In genomic region chr10:24723788-24724380, GRCh38 we compare ENCODE assay signal across 1 cellular context.
TF ChIP-seq lines count a peak whose summit lies in the region.

Gene ARHGAP21 (minus strand): TSS chr10:24723887. CDS start chr10:24721899, 1,988 bp downstream.

TF ChIP-seq in K562, 482 proteins besides CTCF, POLR2A, EP300 and RAD21 (continued from another document):
- TF ChIP-seq ZNF780A (CRISPR knock-in tag; IDR thresholded peaks at IDR 0.05) = no peak
- no peak for TF ChIP-seq ZNF609 (CRISPR knock-in tag; IDR thresholded peaks at IDR 0.05; ENCODE audit: borderline replicate concordance)
- no peak for TF ChIP-seq SMARCC2 (IDR thresholded peaks at IDR 0.05; ENCODE audit: low read depth)
- no peak for TF ChIP-seq ZNF408 (CRISPR knock-in tag; IDR thresholded peaks at IDR 0.05; ENCODE audit: low read depth)
- TF ChIP-seq ZNF146 (CRISPR knock-in tag; IDR thresholded peaks at IDR 0.05; ENCODE audit: unreplicated experiment) = no peak
- TF ChIP-seq ZNF449 (CRISPR knock-in tag; IDR thresholded peaks at IDR 0.05) = no peak
- TF ChIP-seq RUNX1 (IDR thresholded peaks at IDR 0.05; ENCODE audit: low read depth) = no peak
- no peak for TF ChIP-seq DACH1 (IDR thresholded peaks at IDR 0.05; ENCODE audit: partially characterized antibody)
- TF ChIP-seq BCL6 (CRISPR knock-in tag; IDR thresholded peaks at IDR 0.05) = no peak
- no peak for TF ChIP-seq U2AF1 (optimal IDR thresholded peaks at IDR 0.05; ENCODE audit: low read depth, low read length)
- TF ChIP-seq KDM1A (IDR thresholded peaks at IDR 0.05) = 0 out of 4 replicates have a peak, but pooled peaks of 1 of the 2 experiments have one; percentile 14
- TF ChIP-seq ESRRA (IDR thresholded peaks at IDR 0.05; ENCODE audit: borderline replicate concordance, low read depth) = no peak
- no peak for TF ChIP-seq ZNF277 (CRISPR knock-in tag; IDR thresholded peaks at IDR 0.05; ENCODE audit: borderline replicate concordance)
- no peak for TF ChIP-seq XRCC5 (IDR thresholded peaks at IDR 0.05; ENCODE audit: low read depth, low read length)
- no peak for TF ChIP-seq HBP1 (CRISPR knock-in tag; IDR thresholded peaks at IDR 0.05)
- no peak for TF ChIP-seq TRIM24 (IDR thresholded peaks at IDR 0.05)
- TF ChIP-seq EGR1 (conservative IDR thresholded peaks at IDR 0.05) = peak; percentile 90
- no peak for TF ChIP-seq DNMT1 (IDR thresholded peaks at IDR 0.05)
- TF ChIP-seq FOSL1 (tag; conservative IDR thresholded peaks at IDR 0.05) = peak; percentile 35; the same call in 1 of the 2 replicates
- TF ChIP-seq ZNF561 (CRISPR knock-in tag; conservative IDR thresholded peaks at IDR 0.05) = no peak
- TF ChIP-seq EHMT2 (IDR thresholded peaks at IDR 0.05) = no peak
- TF ChIP-seq SIN3B (IDR thresholded peaks at IDR 0.05; ENCODE audit: low read depth) = no peak
- TF ChIP-seq, protein P1, sequence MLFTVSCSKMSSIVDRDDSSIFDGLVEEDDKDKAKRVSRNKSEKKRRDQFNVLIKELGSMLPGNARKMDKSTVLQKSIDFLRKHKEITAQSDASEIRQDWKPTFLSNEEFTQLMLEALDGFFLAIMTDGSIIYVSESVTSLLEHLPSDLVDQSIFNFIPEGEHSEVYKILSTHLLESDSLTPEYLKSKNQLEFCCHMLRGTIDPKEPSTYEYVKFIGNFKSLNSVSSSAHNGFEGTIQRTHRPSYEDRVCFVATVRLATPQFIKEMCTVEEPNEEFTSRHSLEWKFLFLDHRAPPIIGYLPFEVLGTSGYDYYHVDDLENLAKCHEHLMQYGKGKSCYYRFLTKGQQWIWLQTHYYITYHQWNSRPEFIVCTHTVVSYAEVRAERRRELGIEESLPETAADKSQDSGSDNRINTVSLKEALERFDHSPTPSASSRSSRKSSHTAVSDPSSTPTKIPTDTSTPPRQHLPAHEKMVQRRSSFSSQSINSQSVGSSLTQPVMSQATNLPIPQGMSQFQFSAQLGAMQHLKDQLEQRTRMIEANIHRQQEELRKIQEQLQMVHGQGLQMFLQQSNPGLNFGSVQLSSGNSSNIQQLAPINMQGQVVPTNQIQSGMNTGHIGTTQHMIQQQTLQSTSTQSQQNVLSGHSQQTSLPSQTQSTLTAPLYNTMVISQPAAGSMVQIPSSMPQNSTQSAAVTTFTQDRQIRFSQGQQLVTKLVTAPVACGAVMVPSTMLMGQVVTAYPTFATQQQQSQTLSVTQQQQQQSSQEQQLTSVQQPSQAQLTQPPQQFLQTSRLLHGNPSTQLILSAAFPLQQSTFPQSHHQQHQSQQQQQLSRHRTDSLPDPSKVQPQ (CRISPR knock-in tag; IDR thresholded peaks at IDR 0.05; ENCODE audit: borderline replicate concordance) = no peak
- TF ChIP-seq ZFX (CRISPR knock-in tag; IDR thresholded peaks at IDR 0.05) = 0 out of 2 replicates have a peak, but pooled peaks have one; percentile 35
- peak; percentile 22; the same call in 1 of the 2 replicates for TF ChIP-seq ARID4B (CRISPR knock-in tag; IDR thresholded peaks at IDR 0.05)
- no peak for TF ChIP-seq E2F4 (CRISPR knock-in tag; IDR thresholded peaks at IDR 0.05; ENCODE audit: low read depth)
- TF ChIP-seq, protein P2, sequence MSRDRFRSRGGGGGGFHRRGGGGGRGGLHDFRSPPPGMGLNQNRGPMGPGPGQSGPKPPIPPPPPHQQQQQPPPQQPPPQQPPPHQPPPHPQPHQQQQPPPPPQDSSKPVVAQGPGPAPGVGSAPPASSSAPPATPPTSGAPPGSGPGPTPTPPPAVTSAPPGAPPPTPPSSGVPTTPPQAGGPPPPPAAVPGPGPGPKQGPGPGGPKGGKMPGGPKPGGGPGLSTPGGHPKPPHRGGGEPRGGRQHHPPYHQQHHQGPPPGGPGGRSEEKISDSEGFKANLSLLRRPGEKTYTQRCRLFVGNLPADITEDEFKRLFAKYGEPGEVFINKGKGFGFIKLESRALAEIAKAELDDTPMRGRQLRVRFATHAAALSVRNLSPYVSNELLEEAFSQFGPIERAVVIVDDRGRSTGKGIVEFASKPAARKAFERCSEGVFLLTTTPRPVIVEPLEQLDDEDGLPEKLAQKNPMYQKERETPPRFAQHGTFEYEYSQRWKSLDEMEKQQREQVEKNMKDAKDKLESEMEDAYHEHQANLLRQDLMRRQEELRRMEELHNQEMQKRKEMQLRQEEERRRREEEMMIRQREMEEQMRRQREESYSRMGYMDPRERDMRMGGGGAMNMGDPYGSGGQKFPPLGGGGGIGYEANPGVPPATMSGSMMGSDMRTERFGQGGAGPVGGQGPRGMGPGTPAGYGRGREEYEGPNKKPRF (IDR thresholded peaks at IDR 0.05; ENCODE audit: low read depth, low read length) = no peak
- TF ChIP-seq TEAD2 (tag; IDR thresholded peaks at IDR 0.05) = no peak
- no peak; the same call in 1 of the 2 replicates for TF ChIP-seq TARDBP (IDR thresholded peaks at IDR 0.05)
- TF ChIP-seq ILF3 (IDR thresholded peaks at IDR 0.05; ENCODE audit: borderline replicate concordance) = no peak
- TF ChIP-seq RBBP5 (IDR thresholded peaks at IDR 0.05; ENCODE audit: borderline replicate concordance, insufficient read depth, low read length, poor library complexity, severe bottlenecking) = no peak
- no peak for TF ChIP-seq ZNF589 (CRISPR knock-in tag; IDR thresholded peaks at IDR 0.05; ENCODE audit: low read depth)
- no peak for TF ChIP-seq FIP1L1 (IDR thresholded peaks at IDR 0.05; ENCODE audit: low read depth, low read length, poor library complexity, severe bottlenecking)
